Comparison of ENCODE assay signal across 5 cellular contexts in the genomic region with DNA sequence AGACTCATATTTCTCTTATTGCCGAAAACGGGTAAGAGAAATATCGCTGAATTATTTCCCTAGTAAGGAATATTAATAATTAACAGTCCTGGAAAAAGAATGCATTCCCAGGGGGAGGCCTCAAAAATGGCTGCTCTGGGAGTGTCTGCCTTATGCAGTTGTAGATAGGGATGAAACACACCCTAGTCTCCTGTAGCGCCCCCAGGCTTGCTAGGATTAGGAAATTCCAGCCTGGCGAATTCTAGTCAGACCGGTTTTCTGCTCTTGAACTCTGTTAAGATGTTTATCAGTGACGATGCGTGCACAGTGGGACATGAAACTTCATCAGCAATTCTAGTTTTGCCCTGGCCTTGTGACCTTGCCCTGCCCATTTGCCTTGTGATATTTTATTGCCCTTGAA. TPM values are rescaled to one million over a fixed set of nuclear protein-coding genes. Genes with fewer than 3 reads are reported as not detected.
"Had no signal": no experiment of that assay in that cellular context is flagged by ENCODE, and none has a peak within 500 bp of the region (broad histone marks: within the 10 kb centered on the region; RNA-seq: fewer than 3 reads in every experiment).

No MANE protein-coding gene starts in this region.

RNA-seq across cellular contexts. Expression of a gene that starts 18.2 kb away (rescaled TPM):
- total RNA-seq: myocyte; naive thymus-derived CD4-positive, alpha-beta T cell; natural killer cell treated with Interleukin-12 subunit alpha and Interleukin-12 subunit beta and Interleukin-15 and Interleukin-18, amount 100 ng/mL, for 72 hours; right lobe of liver had no signal
- polyA plus RNA-seq: naive thymus-derived CD4-positive, alpha-beta T cell; smooth muscle cell had no signal

RNA-seq across cellular contexts. Expression of a gene that starts 54.9 kb away (rescaled TPM):
- polyA plus RNA-seq: naive thymus-derived CD4-positive, alpha-beta T cell had no signal
